In genomic region chr7:103297837-103298179, GRCh38 we compare ENCODE assay signal across 8 cellular contexts. TPM values are rescaled to one million over a fixed set of nuclear protein-coding genes. Genes with fewer than 3 reads are reported as not detected.
DNase-seq lines count a peak whose midpoint lies in the region; ATAC-seq and TF ChIP-seq lines count a peak whose summit lies in the region.

No MANE protein-coding gene starts in this region.

- H3K36me3 ChIP-seq in SJCRH30 (peaks cover 36% of the 10 kb centered on the region), gastroesophageal sphincter (peaks cover 10 to 42% of the 10 kb centered on the region in 2 donors)

- no peak for ATAC-seq in gastroesophageal sphincter
- no peak for ATAC-seq in stimulated activated naive B cell treated with anti-CD40 and anti-IgM and Interleukin-4, amounts not matched to agents 10 μg/mL and 1 μg/mL and 100 μg/mL, for 72 hours (replicated peaks)

- intact Hi-C loops in activated naive CD4-positive, alpha-beta T cell treated with anti-CD3 and anti-CD28 coated beads for 36 hours (cut with micrococcal nuclease): loop anchor here (1.0 to 5.0 kb wide), 9 partner anchors 18 to 909 kb away; partner anchors contain the start of genes ARMC10, DNAJC2, FAM185A and NAPEPLD

- H3K27me3 ChIP-seq in SJCRH30 (no peaks in the 10 kb centered on the region), gastroesophageal sphincter (no peaks in the 10 kb centered on the region)

- peak overlapping the region; percentile 65 for H3K27ac Mint-ChIP-seq in activated naive CD4-positive, alpha-beta T cell treated with anti-CD3 and anti-CD28 coated beads for 36 hours
- peak overlapping the region; percentile 97 for H3K27ac Mint-ChIP-seq in stimulated activated naive B cell treated with anti-CD40 and anti-IgM and Interleukin-4, amounts not matched to agents 10 μg/mL and 1 μg/mL and 100 μg/mL, for 72 hours

- H3K27me3 Mint-ChIP-seq in activated naive CD4-positive, alpha-beta T cell treated with anti-CD3 and anti-CD28 coated beads for 36 hours (ENCODE audit: low read depth): no peaks in the 10 kb centered on the region
- H3K27me3 Mint-ChIP-seq in stimulated activated naive B cell treated with anti-CD40 and anti-IgM and Interleukin-4, amounts not matched to agents 10 μg/mL and 1 μg/mL and 100 μg/mL, for 72 hours: peaks cover 0 to 6% of the 10 kb centered on the region in 2 donors

- no peaks in the 10 kb centered on the region for H3K9me3 ChIP-seq in SJCRH30 (replicated peaks)
- H3K9me3 ChIP-seq in gastroesophageal sphincter: no peaks in the 10 kb centered on the region

- H3K36me3 Mint-ChIP-seq in activated naive CD4-positive, alpha-beta T cell treated with anti-CD3 and anti-CD28 coated beads for 36 hours (ENCODE audit: low read depth): peaks cover 11% of the 10 kb centered on the region
- peaks cover 3 to 13% of the 10 kb centered on the region in 2 donors for H3K36me3 Mint-ChIP-seq in stimulated activated naive B cell treated with anti-CD40 and anti-IgM and Interleukin-4, amounts not matched to agents 10 μg/mL and 1 μg/mL and 100 μg/mL, for 72 hours

- H3K27ac ChIP-seq in SJCRH30 (peak overlapping the region; percentile 67), gastroesophageal sphincter (peak overlapping the region; percentile 51 to 89 (median 86))

- TF ChIP-seq POLR2A in gastroesophageal sphincter (IDR thresholded peaks at IDR 0.05): no peak

- no peak for TF ChIP-seq EP300 in gastroesophageal sphincter (IDR thresholded peaks at IDR 0.05)

- no peak for DNase-seq in activated naive CD4-positive, alpha-beta T cell treated with anti-CD3 and anti-CD28 coated beads for 36 hours
- DNase-seq in activated naive CD4-positive, alpha-beta T cell treated with anti-CD3 and anti-CD28 coated beads, Interleukin-2, amount 50 U/mL, for 16 hours: no peak
- DNase-seq in SJCRH30 (no peak), AML-193 (lab: John Stamatoyannopoulos, UW) (no peak), HuH-7 (ENCODE audit: low spot score) (no peak), Kasumi-1 (lab: John Stamatoyannopoulos, UW) (no peak)
- no peak for DNase-seq in stimulated activated naive B cell treated with anti-CD40 and anti-IgM and Interleukin-4, amounts not matched to agents 10 μg/mL and 1 μg/mL and 100 μg/mL, for 72 hours

- TF ChIP-seq CTCF in gastroesophageal sphincter (IDR thresholded peaks at IDR 0.05): no peak

- H3K4me1 ChIP-seq in SJCRH30 (peaks cover 7% of the 10 kb centered on the region; the same call in 1 of the 2 replicates), gastroesophageal sphincter (peaks cover 7 to 36% (median 11%) of the 10 kb centered on the region in 3 donors)

- peaks cover 37% of the 10 kb centered on the region for H3K4me1 Mint-ChIP-seq in activated naive CD4-positive, alpha-beta T cell treated with anti-CD3 and anti-CD28 coated beads for 36 hours (ENCODE audit: low read depth)
- peaks cover 16 to 31% of the 10 kb centered on the region in 2 donors for H3K4me1 Mint-ChIP-seq in stimulated activated naive B cell treated with anti-CD40 and anti-IgM and Interleukin-4, amounts not matched to agents 10 μg/mL and 1 μg/mL and 100 μg/mL, for 72 hours

- H3K4me3 ChIP-seq in SJCRH30 (peak overlapping the region; percentile 77), gastroesophageal sphincter (peak overlapping the region; percentile 83 to 97)

- CTCF ChIA-PET in activated naive CD4-positive, alpha-beta T cell treated with anti-CD3 and anti-CD28 coated beads for 36 hours (lab: Charles Lee): interaction anchor here (0.6 to 2.5 kb wide), 5 partner anchors 10 to 108 kb away, joined by 3 to 9 read pairs (median 3); partner anchors contain the start of gene PSMC2

- WGBS in gastroesophageal sphincter (ENCODE audit: low coverage in 1 of 2), 2 donors: 0 to 1% methylated on average over 3 to 7 of the region's 7 CpGs

- H3K4me3 Mint-ChIP-seq in activated naive CD4-positive, alpha-beta T cell treated with anti-CD3 and anti-CD28 coated beads for 36 hours: peak overlapping the region; percentile 75
- H3K4me3 Mint-ChIP-seq in stimulated activated naive B cell treated with anti-CD40 and anti-IgM and Interleukin-4, amounts not matched to agents 10 μg/mL and 1 μg/mL and 100 μg/mL, for 72 hours: peak overlapping the region; percentile 81 to 87

- H3K9me3 Mint-ChIP-seq in activated naive CD4-positive, alpha-beta T cell treated with anti-CD3 and anti-CD28 coated beads for 36 hours: no peaks in the 10 kb centered on the region
- no peaks in the 10 kb centered on the region for H3K9me3 Mint-ChIP-seq in stimulated activated naive B cell treated with anti-CD40 and anti-IgM and Interleukin-4, amounts not matched to agents 10 μg/mL and 1 μg/mL and 100 μg/mL, for 72 hours

RNA-seq across cellular contexts. Expression of gene PMPCB, which starts 0.6 kb away (rescaled TPM):
- 10 to 100 TPM; 83.9 to 90.1 TPM for total RNA-seq in activated naive CD4-positive, alpha-beta T cell treated with anti-CD3 and anti-CD28 coated beads for 36 hours
- 96.1 and 110 TPM in 2 replicates for total RNA-seq in SJCRH30 (2014; rRNA removed; shearing (Covaris generic))
- total RNA-seq in gastroesophageal sphincter: 10 to 100 TPM; 37.3 to 70.9 (median 57.4) TPM

RNA-seq across cellular contexts. Expression of gene DNAJC2, which starts 46.8 kb away (rescaled TPM):
- 10 to 100 TPM; 39.8 to 42.1 TPM for total RNA-seq in activated naive CD4-positive, alpha-beta T cell treated with anti-CD3 and anti-CD28 coated beads for 36 hours
- 48.7 and 55.1 TPM in 2 replicates for total RNA-seq in SJCRH30 (2014; rRNA removed; shearing (Covaris generic))
- total RNA-seq in gastroesophageal sphincter: 10 to 100 TPM in 3 of 4 donors, 1 to 10 TPM in 1; 8.4 to 15.6 (median 12.7) TPM

RNA-seq across cellular contexts. Expression of gene PSMC2, which starts 49.6 kb away (rescaled TPM):
- 100 to 1,000 TPM; 119 to 120 TPM for total RNA-seq in activated naive CD4-positive, alpha-beta T cell treated with anti-CD3 and anti-CD28 coated beads for 36 hours
- 198 and 208 TPM in 2 replicates for total RNA-seq in SJCRH30 (2014; rRNA removed; shearing (Covaris generic))
- total RNA-seq in gastroesophageal sphincter: 100 to 1,000 TPM; 119 to 137 (median 128) TPM
